18 cellular contexts compared by ENCODE assay signal in the genomic region with DNA sequence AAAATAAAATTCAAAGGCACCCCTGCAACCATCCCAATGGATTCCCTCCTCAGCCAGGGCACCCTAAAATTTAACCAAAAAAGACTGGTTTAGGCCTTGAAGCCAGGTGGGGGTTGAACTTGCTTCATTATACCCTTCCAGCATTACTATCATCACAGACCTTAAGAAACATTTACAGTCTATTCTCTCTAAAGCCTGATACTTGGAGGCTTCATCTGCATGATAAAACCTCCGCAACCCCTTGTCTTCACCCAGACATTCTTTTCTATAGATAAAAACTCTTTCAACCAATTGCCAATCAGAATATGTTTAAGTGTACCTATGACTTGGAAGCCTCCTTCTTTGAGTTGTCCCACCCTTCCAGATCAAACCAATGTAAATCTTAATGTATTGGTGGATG.
"Had no signal": no experiment of that assay in that cellular context is flagged by ENCODE, and none has a peak within 500 bp of the region (broad histone marks: within the 10 kb centered on the region; RNA-seq: fewer than 3 reads in every experiment).

No MANE protein-coding gene starts in this region.

- H3K9me3 ChIP-seq: right atrium auricular region, SK-N-SH, thoracic aorta, upper lobe of right lung had no signal

- H3K27ac Mint-ChIP-seq: activated CD4-positive, alpha-beta memory T cell treated with anti-CD3 and anti-CD28 coated beads for 36 hours; activated CD4-positive, alpha-beta T cell treated with anti-CD3 and anti-CD28 coated beads for 36 hours; dendritic cell treated with granulocyte-macrophage colony-stimulating factor and Interleukin-4, amounts not matched to agents 40 ng/mL and 50 ng/mL, for 4 days; mesothelial cell of epicardium had no signal

- H3K4me2 ChIP-seq: SK-N-SH had no signal

- ATAC-seq: activated CD4-positive, alpha-beta T cell treated with anti-CD3 and anti-CD28 coated beads for 36 hours; left colon; lower lobe of right lung; stimulated activated naive CD8-positive, alpha-beta T cell treated with anti-CD3 and anti-CD28 coated beads, Interleukin-15, amount 100 ng/mL, for 72 hours; upper lobe of right lung had no signal

- H3K4me1 Mint-ChIP-seq: mesothelial cell of epicardium had no signal

- H3K27me3 ChIP-seq: right atrium auricular region, upper lobe of right lung had no signal

- H3K27ac ChIP-seq: lower lobe of right lung, right atrium auricular region, thoracic aorta, upper lobe of right lung had no signal

- H3K4me3 Mint-ChIP-seq: activated CD4-positive, alpha-beta memory T cell treated with anti-CD3 and anti-CD28 coated beads for 36 hours; activated CD4-positive, alpha-beta T cell treated with anti-CD3 and anti-CD28 coated beads for 36 hours; dendritic cell treated with granulocyte-macrophage colony-stimulating factor and Interleukin-4, amounts not matched to agents 40 ng/mL and 50 ng/mL, for 4 days; mesothelial cell of epicardium; stimulated activated naive CD8-positive, alpha-beta T cell treated with anti-CD3 and anti-CD28 coated beads, Interleukin-15, amount 100 ng/mL, for 72 hours had no signal

- H3K36me3 ChIP-seq: lower lobe of right lung, right atrium auricular region, thoracic aorta, upper lobe of right lung had no signal

- DNase-seq: activated CD4-positive, alpha-beta memory T cell treated with anti-CD3 and anti-CD28 coated beads for 36 hours; activated CD4-positive, alpha-beta T cell treated with anti-CD3 and anti-CD28 coated beads for 36 hours; activated gamma-delta T cell treated with Interleukin-2 at 50 U/mL for 16 hours; activated T-cell treated with anti-CD3 and anti-CD28 coated beads, Interleukin-2, amount 50 U/mL, for 48 hours; head of caudate nucleus; left colon; lower lobe of right lung; SK-N-SH; stimulated activated CD4-positive, alpha-beta T cell treated with anti-CD3 and anti-CD28 coated beads, Interleukin-4, amount 100 ng/mL, for 4 hours; stimulated activated CD8-positive, alpha-beta memory T cell treated with anti-CD3 and anti-CD28 coated beads, Interleukin-4, amount 100 ng/mL, for 48 hours; stimulated activated naive CD8-positive, alpha-beta T cell treated with anti-CD3 and anti-CD28 coated beads, Interleukin-15, amount 100 ng/mL, for 72 hours; T-helper 1 cell; T1000; upper lobe of right lung had no signal

- H3K4me3 ChIP-seq: lower lobe of right lung, right atrium auricular region, thoracic aorta, upper lobe of right lung had no signal

- H3K27me3 Mint-ChIP-seq: activated CD4-positive, alpha-beta memory T cell treated with anti-CD3 and anti-CD28 coated beads for 36 hours; activated CD4-positive, alpha-beta T cell treated with anti-CD3 and anti-CD28 coated beads for 36 hours; dendritic cell treated with granulocyte-macrophage colony-stimulating factor and Interleukin-4, amounts not matched to agents 40 ng/mL and 50 ng/mL, for 4 days; stimulated activated naive CD8-positive, alpha-beta T cell treated with anti-CD3 and anti-CD28 coated beads, Interleukin-15, amount 100 ng/mL, for 72 hours had no signal

- H3K9ac ChIP-seq: SK-N-SH had no signal
